Comparison of ENCODE assay signal across 8 cellular contexts in genomic region chr4:3942569-3942971, GRCh38.
DNase-seq lines count a peak whose midpoint lies in the region; ATAC-seq and TF ChIP-seq lines count a peak whose summit lies in the region.
"Not testable (repeated sequence)": the region's sequence is repeated elsewhere in the genome, so short reads cannot be mapped to it uniquely, and the experiment has no call there.

No MANE protein-coding gene starts in this region.

- not testable (repeated sequence) for H3K79me2 ChIP-seq in OCI-LY7 (ENCODE audit: insufficient read depth, low read depth, low read length); hepatocyte; parathyroid adenoma

- H3K4me1 ChIP-seq in OCI-LY7 (ENCODE audit: insufficient read depth, low read length, poor library complexity, severe bottlenecking), result peaks cover 12% of the 10 kb centered on the region
- not testable (repeated sequence) for H3K4me1 ChIP-seq in hepatocyte (ENCODE audit: insufficient read depth); parathyroid adenoma

- peak overlapping the region; percentile 57 for H3K4me2 ChIP-seq in OCI-LY7 (ENCODE audit: low read length)
- not testable (repeated sequence) for H3K4me2 ChIP-seq in hepatocyte; parathyroid adenoma (ENCODE audit: low read length)

- H3K4me3 Mint-ChIP-seq in activated CD4-positive, alpha-beta memory T cell treated with anti-CD3 and anti-CD28 coated beads, Interleukin-2, amount 10 ng/mL, durations not matched to agents 7 days and 5 days; central memory CD8-positive, alpha-beta T cell: not testable (repeated sequence)

- H3K27ac Mint-ChIP-seq in activated CD4-positive, alpha-beta memory T cell treated with anti-CD3 and anti-CD28 coated beads, Interleukin-2, amount 10 ng/mL, durations not matched to agents 7 days and 5 days; central memory CD8-positive, alpha-beta T cell (ENCODE audit: low read depth): not testable (repeated sequence)

- not testable (repeated sequence) for H4K20me1 ChIP-seq in OCI-LY7 (ENCODE audit: insufficient read depth, low read length); hepatocyte (ENCODE audit: insufficient read depth, poor library complexity, severe bottlenecking)

- H2AFZ ChIP-seq in OCI-LY7 (ENCODE audit: low read length), result peak overlapping the region; percentile 47; the same call in 1 of the 2 replicates
- not testable (repeated sequence) for H2AFZ ChIP-seq in hepatocyte, parathyroid adenoma

- H3K9ac ChIP-seq in parathyroid adenoma, result not testable (repeated sequence)

- ATAC-seq in central memory CD8-positive, alpha-beta T cell (replicated peaks; ENCODE audit: extremely low read depth, poor library complexity, severe bottlenecking), result not testable (repeated sequence)

- DNase-seq in ELF-1 (ENCODE audit: low read depth, low spot score) (peak; percentile 91), MG63 (peak; percentile 44), OCI-LY7 (ENCODE audit: low spot score) (peak; percentile 66), ureter (ENCODE audit: low spot score) (peak; percentile 67)
- DNase-seq in activated CD4-positive, alpha-beta memory T cell treated with anti-CD3 and anti-CD28 coated beads, Interleukin-2, amount 10 ng/mL, durations not matched to agents 7 days and 5 days, result peak; percentile 69
- DNase-seq in central memory CD8-positive, alpha-beta T cell (ENCODE audit: low spot score in 2 of 2), result peak; percentile 37 to 47
- DNase-seq in hepatocyte (ENCODE audit: low spot score), result not testable (repeated sequence)

- H3K27me3 Mint-ChIP-seq in activated CD4-positive, alpha-beta memory T cell treated with anti-CD3 and anti-CD28 coated beads, Interleukin-2, amount 10 ng/mL, durations not matched to agents 7 days and 5 days, result not testable (repeated sequence)
- H3K27me3 Mint-ChIP-seq in central memory CD8-positive, alpha-beta T cell, result peaks cover 29% of the 10 kb centered on the region

- H3K9me2 ChIP-seq in OCI-LY7 (ENCODE audit: insufficient read depth, low read length); hepatocyte (replicated peaks; ENCODE audit: insufficient read depth): not testable (repeated sequence)

- intact Hi-C loops in OCI-LY7 (cut with micrococcal nuclease; ENCODE audit: unreplicated experiment), result loop anchor here (10.0 kb wide), 1 partner anchor 48 kb away; no protein-coding TSS in a partner anchor

- BruUV-seq in OCI-LY7 (replicated peaks; lab: Mats Ljungman, UMichigan), result not testable (repeated sequence)

- CTCF ChIA-PET in OCI-LY7 (lab: Charles Lee; ENCODE audit: unreplicated experiment), result not testable (repeated sequence)
- CTCF ChIA-PET in activated CD4-positive, alpha-beta memory T cell treated with anti-CD3 and anti-CD28 coated beads, Interleukin-2, amount 10 ng/mL, durations not matched to agents 7 days and 5 days (lab: Charles Lee), result interaction anchor here (1.1 to 1.3 kb wide), 4 partner anchors 8 to 62 kb away, joined by 3 to 4 read pairs (median 3); no protein-coding TSS in a partner anchor

- 24% methylated on average over 12 of the region's 12 CpGs for WGBS in hepatocyte (ENCODE audit: low lambda C conversion rate, missing lambda C conversion rate)

- H3K27ac ChIP-seq in OCI-LY7 (ENCODE audit: low read depth, low read length, poor library complexity, severe bottlenecking); hepatocyte; parathyroid adenoma: not testable (repeated sequence)

- not testable (repeated sequence) for H3K36me3 Mint-ChIP-seq in activated CD4-positive, alpha-beta memory T cell treated with anti-CD3 and anti-CD28 coated beads, Interleukin-2, amount 10 ng/mL, durations not matched to agents 7 days and 5 days (ENCODE audit: low read depth); central memory CD8-positive, alpha-beta T cell (ENCODE audit: insufficient read depth)

- not testable (repeated sequence) for H3K4me3 ChIP-seq in MG63; hepatocyte; parathyroid adenoma (ENCODE audit: low read depth, low read length)
- peak overlapping the region; percentile 26 for H3K4me3 ChIP-seq in OCI-LY7 (ENCODE audit: low read depth, low read length, poor library complexity, severe bottlenecking)

- H3K9me3 Mint-ChIP-seq in activated CD4-positive, alpha-beta memory T cell treated with anti-CD3 and anti-CD28 coated beads, Interleukin-2, amount 10 ng/mL, durations not matched to agents 7 days and 5 days; central memory CD8-positive, alpha-beta T cell: not testable (repeated sequence)

- H3K27me3 ChIP-seq in MG63; hepatocyte; parathyroid adenoma (ENCODE audit: control insufficient read depth, insufficient read depth, low read length): not testable (repeated sequence)

- not testable (repeated sequence) for H3K36me3 ChIP-seq in MG63; OCI-LY7 (ENCODE audit: insufficient read depth, low read length); hepatocyte (replicated peaks; ENCODE audit: insufficient read depth, low read depth); parathyroid adenoma (ENCODE audit: control insufficient read depth, insufficient read depth, low read length)

- peak; percentile 76 for TF ChIP-seq CTCF in OCI-LY7 (conservative IDR thresholded peaks at IDR 0.05; ENCODE audit: low read length)
- TF ChIP-seq CTCF in hepatocyte (IDR thresholded peaks at IDR 0.05; ENCODE audit: poor library complexity), result peak; percentile 54
- peak; percentile 46 for TF ChIP-seq CTCF in parathyroid adenoma (IDR thresholded peaks at IDR 0.05)

- not testable (repeated sequence) for H3K9me3 ChIP-seq in MG63; OCI-LY7 (ENCODE audit: low read length); hepatocyte (ENCODE audit: low read depth); parathyroid adenoma (ENCODE audit: control insufficient read depth, low read length)

- POLR2A ChIA-PET in OCI-LY7 (lab: Charles Lee), result interaction anchor here (0.7 kb wide), 1 partner anchor 59 kb away, joined by 3 read pairs; no protein-coding TSS in a partner anchor
- POLR2A ChIA-PET in activated CD4-positive, alpha-beta memory T cell treated with anti-CD3 and anti-CD28 coated beads, Interleukin-2, amount 10 ng/mL, durations not matched to agents 7 days and 5 days (lab: Charles Lee), result not testable (repeated sequence)

- not testable (repeated sequence) for H3K4me1 Mint-ChIP-seq in activated CD4-positive, alpha-beta memory T cell treated with anti-CD3 and anti-CD28 coated beads, Interleukin-2, amount 10 ng/mL, durations not matched to agents 7 days and 5 days
- H3K4me1 Mint-ChIP-seq in central memory CD8-positive, alpha-beta T cell, result peaks cover 12% of the 10 kb centered on the region
